ENCODE assay signal across 27 cellular contexts in genomic region chr6:52999456-52999855, GRCh38. TPM values are rescaled to one million over a fixed set of nuclear protein-coding genes. Genes with fewer than 3 reads are reported as not detected.
A peak's percentile ranks its signal among the peaks of the same experiment; 100 is the strongest.
DNase-seq lines count a peak whose midpoint lies in the region; TF ChIP-seq lines count a peak whose summit lies in the region.
"Had no signal": no experiment of that assay in that cellular context is flagged by ENCODE, and none has a peak within 500 bp of the region (broad histone marks: within the 10 kb centered on the region; RNA-seq: fewer than 3 reads in every experiment).

No MANE protein-coding gene starts in this region.

- H2AK5ac ChIP-seq in trophoblast cell (ENCODE audit: low read length) = no peak overlapping the region

- H3K27ac ChIP-seq in trophoblast cell (ENCODE audit: low read depth, low read length) = no peak overlapping the region
- H3K27ac ChIP-seq in RWPE1 = no peak overlapping the region
- H3K27ac ChIP-seq: 22Rv1; A549; BLaER1; BLaER1 treated with 17β-estradiol and CSF1 and Interleukin-3, amounts not matched to agents 10 nM and 100 nM; C4-2B had no signal

- no peak overlapping the region for H2BK12ac ChIP-seq in trophoblast cell (ENCODE audit: low read length)

- peak; percentile 67 to 95 for DNase-seq in trophoblast cell
- DNase-seq in RWPE1 (ENCODE audit: low spot score) = no peak
- DNase-seq: 8988T; ACHN; AML-193; BE2C; C1 segment of cervical spinal cord; Caco-2; Calu3; CD4-positive, alpha-beta memory T cell; CD4-positive, alpha-beta T cell; CD4-positive, CD25-positive, alpha-beta regulatory T cell; CD8-positive, alpha-beta memory T cell; CD8-positive, alpha-beta T cell; COR-L47; DMS 273 treated with DMSO at 0.1 percent for 48 hours; DMS153; DMS53; DMS79; DMS79 treated with DMSO at 0.1 percent for 48 hours; DND-41; EL had no signal

- no peak overlapping the region for H3K4ac ChIP-seq in trophoblast cell (ENCODE audit: low read depth, low read length)

- H2BK5ac ChIP-seq in trophoblast cell (ENCODE audit: low read depth, low read length, poor library complexity) = no peak overlapping the region

- CTCF ChIA-PET in RWPE1 (lab: Yijun Ruan, JAX) = interaction anchor here (0.6 kb wide), 1 partner anchor 729 kb away, joined by 3 read pairs; no protein-coding TSS in a partner anchor

- no peak overlapping the region for H4K8ac ChIP-seq in trophoblast cell (ENCODE audit: low read depth, low read length)

- no peak for TF ChIP-seq CTCF in RWPE1 (conservative IDR thresholded peaks at IDR 0.05; ENCODE audit: low read depth)

- no peak overlapping the region for H3K23ac ChIP-seq in trophoblast cell (ENCODE audit: low read length)

- H3K79me2 ChIP-seq in trophoblast cell (ENCODE audit: control insufficient read depth, insufficient read depth, low read length, poor library complexity) = peaks cover 5% of the 10 kb centered on the region

- H4K91ac ChIP-seq in trophoblast cell (ENCODE audit: low read depth, low read length) = no peak overlapping the region

- H2AFZ ChIP-seq in trophoblast cell (ENCODE audit: insufficient read depth, low read length, poor library complexity) = no peak overlapping the region

- H3K9me3 ChIP-seq in trophoblast cell (ENCODE audit: insufficient read depth, low read depth, low read length) = no peaks in the 10 kb centered on the region
- H3K9me3 ChIP-seq: A549; BE2C; BLaER1; BLaER1 treated with 17β-estradiol and CSF1 and Interleukin-3, amounts not matched to agents 10 nM and 100 nM; Caco-2 had no signal

- H3K4me1 ChIP-seq in trophoblast cell (ENCODE audit: control insufficient read depth in 1 of 2, insufficient read depth in 2 of 2, low read length in 2 of 2) = no peaks in the 10 kb centered on the region
- H3K4me1 ChIP-seq: A549, BE2C, Caco-2 had no signal

- POLR2A ChIA-PET in RWPE1 (lab: Yijun Ruan, JAX; ENCODE audit: low non-redundant PET) = no interaction called here

- H3K14ac ChIP-seq in trophoblast cell (ENCODE audit: low read length) = no peak overlapping the region

- H2BK120ac ChIP-seq in trophoblast cell (ENCODE audit: insufficient read depth, low read length, poor library complexity) = no peak overlapping the region

- H4K12ac ChIP-seq in trophoblast cell (ENCODE audit: low read depth, low read length) = no peak overlapping the region

- H3K4me2 ChIP-seq in trophoblast cell (ENCODE audit: low read length) = no peak overlapping the region
- H3K4me2 ChIP-seq: A549; BLaER1; BLaER1 treated with 17β-estradiol and CSF1 and Interleukin-3, amounts not matched to agents 10 nM and 100 nM had no signal

- H3K79me1 ChIP-seq in trophoblast cell (ENCODE audit: low read length) = peaks cover 5% of the 10 kb centered on the region

- no peaks in the 10 kb centered on the region for H3K27me3 ChIP-seq in trophoblast cell (ENCODE audit: insufficient read depth, low read length)
- H3K27me3 ChIP-seq: BE2C; BLaER1; BLaER1 treated with 17β-estradiol and CSF1 and Interleukin-3, amounts not matched to agents 10 nM and 100 nM had no signal

- peaks cover 0 to 4% of the 10 kb centered on the region in 2 experiments for H3K36me3 ChIP-seq in trophoblast cell (ENCODE audit: control insufficient read depth in 1 of 2, insufficient read depth in 2 of 2, low read length in 2 of 2)
- H3K36me3 ChIP-seq: BE2C had no signal

- WGBS in trophoblast cell (ENCODE audit: extremely low coverage, insufficient coverage, insufficient read length) = no CpG with 5 or more reads among the region's 6 CpGs

- H3K18ac ChIP-seq in trophoblast cell (ENCODE audit: low read length) = no peak overlapping the region

- H3K9ac ChIP-seq in trophoblast cell (ENCODE audit: low read length) = no peak overlapping the region
- H3K9ac ChIP-seq: BLaER1; BLaER1 treated with 17β-estradiol and CSF1 and Interleukin-3, amounts not matched to agents 10 nM and 100 nM had no signal

- H3K4me3 ChIP-seq in trophoblast cell (ENCODE audit: low read depth, low read length) = no peak overlapping the region
- H3K4me3 ChIP-seq: A549; BLaER1; BLaER1 treated with 17β-estradiol and CSF1 and Interleukin-3, amounts not matched to agents 10 nM and 100 nM had no signal

RNA-seq across cellular contexts. Expression of gene GSTA4, which starts 4.4 kb away (rescaled TPM):
- polyA plus RNA-seq in trophoblast cell (2013) = 16.3 and 18.4 TPM in 2 replicates
